ENCODE assay signal across 26 cellular contexts in the genomic region with DNA sequence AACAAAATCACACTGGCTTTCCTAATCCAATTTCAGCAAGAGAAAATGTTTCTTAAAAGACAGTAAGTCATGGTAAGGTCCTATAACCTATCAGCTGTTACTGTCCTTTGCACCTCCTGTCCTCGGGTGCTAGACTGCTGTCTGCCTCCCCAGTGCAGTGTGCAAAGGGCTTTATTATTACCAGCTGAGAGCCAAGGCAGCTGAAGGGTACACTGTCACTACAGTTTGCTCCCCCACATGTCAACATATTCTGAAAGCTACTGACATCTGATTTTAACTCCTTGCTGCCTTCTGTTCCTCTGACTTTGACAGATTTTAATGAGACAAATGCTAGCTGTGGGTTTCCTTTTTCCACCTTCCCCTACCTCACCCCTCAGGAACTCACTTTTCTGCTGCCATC.
DNase-seq lines count a peak whose midpoint lies in the region; ATAC-seq and TF ChIP-seq lines count a peak whose summit lies in the region.
"Had no signal": no experiment of that assay in that cellular context is flagged by ENCODE, and none has a peak within 500 bp of the region (broad histone marks: within the 10 kb centered on the region; RNA-seq: fewer than 3 reads in every experiment).

No MANE protein-coding gene starts in this region.

- no peaks in the 10 kb centered on the region for H4K20me1 ChIP-seq in DND-41 (ENCODE audit: insufficient read depth, low read length)
- H4K20me1 ChIP-seq: BLaER1 treated with 17β-estradiol and CSF1 and Interleukin-3, amounts not matched to agents 10 nM and 100 nM had no signal

- peaks cover 1% of the 10 kb centered on the region for H3K27me3 Mint-ChIP-seq in glutamatergic neuron (ENCODE audit: unreplicated experiment)
- no peaks in the 10 kb centered on the region for H3K27me3 Mint-ChIP-seq in nephron (ENCODE audit: low read depth)
- peaks cover 3 to 4% (median 3%) of the 10 kb centered on the region in 3 donors for H3K27me3 Mint-ChIP-seq in immature natural killer cell (ENCODE audit: low read depth in 3 of 3)

- H3K9ac ChIP-seq in DND-41 (ENCODE audit: low read depth, low read length) = no peak overlapping the region
- H3K9ac ChIP-seq: BLaER1 treated with 17β-estradiol and CSF1 and Interleukin-3, amounts not matched to agents 10 nM and 100 nM; SK-N-SH had no signal

- H3K9me3 Mint-ChIP-seq in glutamatergic neuron (ENCODE audit: unreplicated experiment) (peaks cover 3% of the 10 kb centered on the region), nephron (peaks cover 12% of the 10 kb centered on the region), immature natural killer cell (no peaks in the 10 kb centered on the region)
- H3K9me3 Mint-ChIP-seq: CD4-positive, alpha-beta T cell; HFFc6 had no signal

- H2AFZ ChIP-seq in DND-41 (ENCODE audit: low read depth, low read length) = peak overlapping the region; percentile 16; the same call in 1 of the 2 replicates
- H2AFZ ChIP-seq: GM23338 had no signal

- H3K27ac Mint-ChIP-seq in glutamatergic neuron (ENCODE audit: unreplicated experiment) (peak overlapping the region; percentile 62), nephron (peak overlapping the region in 2 of 3 experiments; percentile 21 to 74), immature natural killer cell (no peak overlapping the region)
- H3K27ac Mint-ChIP-seq: CD4-positive, alpha-beta T cell; GM23338; HFFc6 had no signal

- H3K4me1 Mint-ChIP-seq in glutamatergic neuron (ENCODE audit: low read depth, unreplicated experiment) (peaks cover 9% of the 10 kb centered on the region), nephron (peaks cover 12% of the 10 kb centered on the region), immature natural killer cell (no peaks in the 10 kb centered on the region)
- H3K4me1 Mint-ChIP-seq: GM23338 had no signal

- H3K27ac ChIP-seq in DND-41 (ENCODE audit: low read length) = no peak overlapping the region; the same call in 1 of the 2 replicates
- no peak overlapping the region for H3K27ac ChIP-seq in WERI-Rb-1
- H3K27ac ChIP-seq: A549; BLaER1 treated with 17β-estradiol and CSF1 and Interleukin-3, amounts not matched to agents 10 nM and 100 nM had no signal

- H3K36me3 ChIP-seq in DND-41 (ENCODE audit: insufficient read depth, low read length) (no peaks in the 10 kb centered on the region), WERI-Rb-1 (no peaks in the 10 kb centered on the region)
- H3K36me3 ChIP-seq: BLaER1 treated with 17β-estradiol and CSF1 and Interleukin-3, amounts not matched to agents 10 nM and 100 nM; HAP-1 had no signal

- no peak for ATAC-seq in DND-41 (ENCODE audit: insufficient read depth, low read depth)
- no peak for ATAC-seq in GM21786 (IDR thresholded peaks at IDR 0.05; ENCODE audit: unreplicated experiment)
- ATAC-seq: A549, GM23338, PC-3 had no signal

- H3K4me1 ChIP-seq in DND-41 (ENCODE audit: insufficient read depth, low read length) = peaks cover 21% of the 10 kb centered on the region
- H3K4me1 ChIP-seq: A549; BLaER1 treated with 17β-estradiol and CSF1 and Interleukin-3, amounts not matched to agents 10 nM and 100 nM; HAP-1 had no signal

- H3K4me3 Mint-ChIP-seq in glutamatergic neuron (ENCODE audit: unreplicated experiment) (no peak overlapping the region), nephron (no peak overlapping the region), immature natural killer cell (no peak overlapping the region)
- H3K4me3 Mint-ChIP-seq: CD4-positive, alpha-beta T cell; GM23338; HFFc6 had no signal

- TF ChIP-seq CTCF in DND-41 (IDR thresholded peaks at IDR 0.05; ENCODE audit: borderline replicate concordance, extremely low read depth, low read length, poor library complexity, severe bottlenecking) (no peak), glutamatergic neuron (IDR thresholded peaks at IDR 0.05; ENCODE audit: partially characterized antibody, unreplicated experiment) (no peak), nephron (IDR thresholded peaks at IDR 0.05; ENCODE audit: unreplicated experiment in 3 of 3) (no peak), WERI-Rb-1 (IDR thresholded peaks at IDR 0.05; ENCODE audit: low read depth, low read length) (no peak)

- H3K79me2 ChIP-seq in DND-41 (ENCODE audit: insufficient read depth, low read length) = no peaks in the 10 kb centered on the region

- DNase-seq in DND-41 (no peak), LHCN-M2 (ENCODE audit: low read depth) (peak; percentile 57), glutamatergic neuron (no peak), immature natural killer cell (no peak), WERI-Rb-1 (no peak)
- DNase-seq: AML-193; CD4-positive, alpha-beta T cell; COR-L47; DMS79 treated with DMSO at 0.1 percent for 48 hours; HFFc6; MV-4-11; NCI-H1105; NCI-H1436 treated with DMSO at 0.1 percent for 48 hours; NCI-H187 treated with DMSO at 0.1 percent for 48 hours; NCI-H524; NCI-H748 treated with DMSO at 0.1 percent for 48 hours; NK-92 treated with Interleukin-12 subunit alpha and Interleukin-12 subunit beta, amount 100 ng/mL, for 24 hours; PC-3; SK-N-SH; SW 1271 had no signal

- no peaks in the 10 kb centered on the region for H3K9me3 ChIP-seq in DND-41 (ENCODE audit: insufficient read depth, low read length, severe bottlenecking)
- no peaks in the 10 kb centered on the region for H3K9me3 ChIP-seq in WERI-Rb-1 (ENCODE audit: severe bottlenecking)
- H3K9me3 ChIP-seq: A549; BLaER1 treated with 17β-estradiol and CSF1 and Interleukin-3, amounts not matched to agents 10 nM and 100 nM; HAP-1; SK-N-SH had no signal

- H3K4me2 ChIP-seq in DND-41 (ENCODE audit: insufficient read depth, low read length) = no peak overlapping the region
- H3K4me2 ChIP-seq: A549; BLaER1 treated with 17β-estradiol and CSF1 and Interleukin-3, amounts not matched to agents 10 nM and 100 nM; GM23338; SK-N-SH had no signal

- H3K4me3 ChIP-seq in DND-41 (ENCODE audit: low read depth in 1 of 2, low read length in 2 of 2) (no peak overlapping the region), WERI-Rb-1 (ENCODE audit: low read depth, low read length) (no peak overlapping the region)
- H3K4me3 ChIP-seq: A549; BLaER1 treated with 17β-estradiol and CSF1 and Interleukin-3, amounts not matched to agents 10 nM and 100 nM; GM23338; HAP-1 had no signal

- H3K36me3 Mint-ChIP-seq in glutamatergic neuron (ENCODE audit: unreplicated experiment) (no peaks in the 10 kb centered on the region), nephron (ENCODE audit: low read depth) (no peaks in the 10 kb centered on the region), immature natural killer cell (no peaks in the 10 kb centered on the region)

- H3K27me3 ChIP-seq in DND-41 (ENCODE audit: insufficient read depth, low read length, poor library complexity) = no peaks in the 10 kb centered on the region
- no peaks in the 10 kb centered on the region for H3K27me3 ChIP-seq in WERI-Rb-1 (ENCODE audit: insufficient read depth, low read depth, severe bottlenecking)
- H3K27me3 ChIP-seq: BLaER1 treated with 17β-estradiol and CSF1 and Interleukin-3, amounts not matched to agents 10 nM and 100 nM had no signal

Comparison
In these comparisons a context has a peak if more than half of its experiments do, and no peak if none do; other contexts are left out.
1. H3K27ac Mint-ChIP-seq: peak in glutamatergic neuron (single experiment) and nephron (2 of 3); none in immature natural killer cell (0 of 6).